8 cellular contexts compared by ENCODE assay signal in genomic region chr7:30135551-30136271, GRCh38. TPM values are rescaled to one million over a fixed set of nuclear protein-coding genes. Genes with fewer than 3 reads are reported as not detected.
DNase-seq lines count a peak whose midpoint lies in the region; ATAC-seq and TF ChIP-seq lines count a peak whose summit lies in the region.

No MANE protein-coding gene starts in this region.

- H4K8ac ChIP-seq in H9 (replicated peaks; ENCODE audit: insufficient read length, low read depth, low read length): no peak overlapping the region

- peaks cover 10% of the 10 kb centered on the region for H3K23me2 ChIP-seq in H9 (ENCODE audit: insufficient read length, low read depth, low read length, poor library complexity, severe bottlenecking)

- no peak for TF ChIP-seq CTCF in H9 (conservative IDR thresholded peaks at IDR 0.05)

- intact Hi-C loops in activated CD4-positive, alpha-beta T cell treated with anti-CD3 and anti-CD28 coated beads for 36 hours (cut with DNase I, micrococcal nuclease): loop anchor here (1.0 to 10.0 kb wide), 6 partner anchors 27 to 459 kb away; partner anchors contain the start of genes ZNRF2 (in 2 of the 2), FKBP14 (in 1 of the 2), GARS1 (in 1 of the 2) and NOD1 (in 1 of the 2)

- POLR2A ChIA-PET in activated CD4-positive, alpha-beta T cell treated with anti-CD3 and anti-CD28 coated beads for 36 hours (lab: Charles Lee): interaction anchor here (2.4 kb wide), 1 partner anchor 13 kb away, joined by 10 read pairs; no protein-coding TSS in a partner anchor

- no peak overlapping the region for H3K4ac ChIP-seq in H9 (ENCODE audit: low read depth, low read length)

- H3K79me2 ChIP-seq in H9 (ENCODE audit: insufficient read depth, low read length): no peaks in the 10 kb centered on the region

- DNase-seq in GM04504 (ENCODE audit: low read depth) (peak; percentile 38), H9 (no peak), NAMALWA (ENCODE audit: low spot score) (peak; percentile 41), COLO829 (ENCODE audit: low spot score) (no peak)
- DNase-seq in activated CD4-positive, alpha-beta T cell treated with anti-CD3 and anti-CD28 coated beads for 36 hours: peak; percentile 75
- DNase-seq in stimulated activated CD4-positive, alpha-beta T cell treated with anti-CD3 and anti-CD28 coated beads, Interleukin-2, amount 100 ng/mL, for 24 hours: peak; percentile 62 to 64

- H3K4me2 ChIP-seq in H9 (ENCODE audit: insufficient read depth, insufficient read length, low read length): peak overlapping the region; percentile 84

- no peaks in the 10 kb centered on the region for H3K79me1 ChIP-seq in H9 (ENCODE audit: insufficient read depth, low read depth, low read length, poor library complexity, severe bottlenecking)

- H3K14ac ChIP-seq in H9 (ENCODE audit: insufficient read depth, low read length): no peak overlapping the region

- H3K18ac ChIP-seq in H9 (ENCODE audit: insufficient read length, low read depth, low read length): no peak overlapping the region

- H3T11ph ChIP-seq in H9 (ENCODE audit: low read length): no peak overlapping the region

- no peak overlapping the region for H3K23ac ChIP-seq in H9 (ENCODE audit: insufficient read length, low read depth, low read length)

- no peaks in the 10 kb centered on the region for H3K4me1 ChIP-seq in H9 (ENCODE audit: insufficient read depth, low read length)

- H3K9me3 Mint-ChIP-seq in H9: no peaks in the 10 kb centered on the region
- H3K9me3 Mint-ChIP-seq in activated CD4-positive, alpha-beta T cell treated with anti-CD3 and anti-CD28 coated beads for 36 hours (ENCODE audit: low read depth): no peaks in the 10 kb centered on the region

- peaks cover 8% of the 10 kb centered on the region in 2 experiments for H3K4me1 Mint-ChIP-seq in H9
- H3K4me1 Mint-ChIP-seq in activated CD4-positive, alpha-beta T cell treated with anti-CD3 and anti-CD28 coated beads for 36 hours: peaks cover 4% of the 10 kb centered on the region

- H3K56ac ChIP-seq in H9 (ENCODE audit: insufficient read length, low read depth, low read length): no peak overlapping the region

- peaks cover 39% of the 10 kb centered on the region for H3K27me3 Mint-ChIP-seq in H9 (ENCODE audit: low read depth)
- no peaks in the 10 kb centered on the region for H3K27me3 Mint-ChIP-seq in activated CD4-positive, alpha-beta T cell treated with anti-CD3 and anti-CD28 coated beads for 36 hours

- no peak overlapping the region for H2BK5ac ChIP-seq in H9 (ENCODE audit: insufficient read length, low read length)

- no peak overlapping the region for H2AK5ac ChIP-seq in H9 (ENCODE audit: insufficient read length, low read length)

- no peaks in the 10 kb centered on the region for H4K20me1 ChIP-seq in H9 (ENCODE audit: control insufficient read depth, insufficient read depth, insufficient read length)

- H4K91ac ChIP-seq in H9 (ENCODE audit: insufficient read length, low read depth, low read length): no peak overlapping the region

- H3K27me3 ChIP-seq in H9 (ENCODE audit: insufficient read depth, low read length) (peaks cover 3% of the 10 kb centered on the region; the same call in 1 of the 2 replicates), layer of hippocampus (ENCODE audit: control insufficient read depth, insufficient read depth, low read length) (no peaks in the 10 kb centered on the region)

- CTCF ChIA-PET in activated CD4-positive, alpha-beta T cell treated with anti-CD3 and anti-CD28 coated beads for 36 hours (lab: Charles Lee): no interaction called here

- no peak overlapping the region for H2BK20ac ChIP-seq in H9 (ENCODE audit: low read depth, low read length, poor library complexity, severe bottlenecking)

- H2BK12ac ChIP-seq in H9 (ENCODE audit: insufficient read length, low read depth, low read length): no peak overlapping the region

- H3K27ac ChIP-seq in H9 (ENCODE audit: insufficient read length, low read depth, low read length): no peak overlapping the region
- peak overlapping the region; percentile 79 for H3K27ac ChIP-seq in cingulate gyrus (ENCODE audit: low read depth, low read length)
- peak overlapping the region; percentile 98 for H3K27ac ChIP-seq in layer of hippocampus (ENCODE audit: low read depth, low read length)

- no peaks in the 10 kb centered on the region for H3K9me3 ChIP-seq in H9 (ENCODE audit: control insufficient read depth, low read depth, low read length)

- no peak overlapping the region for H3K27ac Mint-ChIP-seq in H9
- H3K27ac Mint-ChIP-seq in activated CD4-positive, alpha-beta T cell treated with anti-CD3 and anti-CD28 coated beads for 36 hours: peak overlapping the region; percentile 84

- ATAC-seq in activated CD4-positive, alpha-beta T cell treated with anti-CD3 and anti-CD28 coated beads for 36 hours: peak; percentile 58

- H3K9ac ChIP-seq in H9 (ENCODE audit: extremely low read depth, insufficient read length, low read length): peak overlapping the region; percentile 20

- peak overlapping the region; percentile 80 to 93 for H3K4me3 Mint-ChIP-seq in H9
- H3K4me3 Mint-ChIP-seq in activated CD4-positive, alpha-beta T cell treated with anti-CD3 and anti-CD28 coated beads for 36 hours: peak overlapping the region; percentile 81

- no peak overlapping the region for H2AFZ ChIP-seq in H9 (ENCODE audit: low read length)

- H3K36me3 Mint-ChIP-seq in H9 (ENCODE audit: insufficient read depth in 1 of 3, low read depth in 3 of 3): no peaks in the 10 kb centered on the region
- H3K36me3 Mint-ChIP-seq in activated CD4-positive, alpha-beta T cell treated with anti-CD3 and anti-CD28 coated beads for 36 hours (ENCODE audit: low read depth): no peaks in the 10 kb centered on the region

- no peak overlapping the region for H2BK15ac ChIP-seq in H9 (ENCODE audit: low read depth, low read length)

- WGBS in H9 (ENCODE audit: extremely low coverage, insufficient read length, low lambda C conversion rate): no CpG with 5 or more reads among the region's 61 CpGs

- no peak overlapping the region for H4K5ac ChIP-seq in H9 (ENCODE audit: insufficient read length, low read depth, low read length)

- H2BK120ac ChIP-seq in H9 (ENCODE audit: low read depth, low read length, poor library complexity, severe bottlenecking): no peak overlapping the region

RNA-seq across cellular contexts. Expression of gene MTURN, which starts 0.9 kb away (rescaled TPM):
- total RNA-seq in H9 (2021): 3.4 and 5.5 TPM in 2 replicates
- 1 to 10 TPM; 4.2 TPM for total RNA-seq in activated CD4-positive, alpha-beta T cell treated with anti-CD3 and anti-CD28 coated beads for 36 hours

Comparison
In these comparisons a context has a peak if more than half of its experiments do, and no peak if none do; other contexts are left out.
1. DNase-seq: peak in GM04504 (single experiment), NAMALWA (single experiment), activated CD4-positive, alpha-beta T cell treated with anti-CD3 and anti-CD28 coated beads for 36 hours (single experiment) and stimulated activated CD4-positive, alpha-beta T cell treated with anti-CD3 and anti-CD28 coated beads, Interleukin-2, amount 100 ng/mL, for 24 hours (2 of 2); none in H9 (single experiment) and COLO829 (single experiment).